ENCODE assay signal across 8 cellular contexts in the genomic region with DNA sequence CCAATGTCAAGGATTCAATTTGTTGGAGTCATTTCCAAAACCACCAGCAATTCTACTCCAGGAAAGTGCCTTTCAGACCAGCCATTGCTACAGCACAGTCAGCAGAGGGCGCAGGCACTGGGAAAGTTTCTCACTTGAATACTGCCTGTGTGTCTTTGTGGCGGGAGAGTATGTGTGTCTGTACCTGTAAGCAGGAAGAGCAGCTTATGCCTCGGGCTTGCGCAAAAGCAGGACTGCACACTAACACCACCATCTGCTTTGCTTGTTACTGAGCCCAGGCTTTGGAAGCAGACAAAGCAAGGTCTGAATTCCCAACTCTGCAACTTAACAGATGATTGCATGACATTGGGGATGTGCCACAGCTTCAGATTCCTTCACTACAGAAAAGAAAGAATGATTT. TPM values are rescaled to one million over a fixed set of nuclear protein-coding genes. Genes with fewer than 3 reads are reported as not detected.
DNase-seq lines count a peak whose midpoint lies in the region; ATAC-seq, FAIRE-seq and TF ChIP-seq lines count a peak whose summit lies in the region.

No MANE protein-coding gene starts in this region.

- BruUV-seq in MCF 10A (replicated peaks; lab: Mats Ljungman, UMichigan), result no TSS peak

- TF ChIP-seq CTCF in GM12865 (IDR thresholded peaks at IDR 0.05; ENCODE audit: insufficient read depth, low read depth, low read length, missing control alignments), result peak; percentile 90
- peak; percentile 95 for TF ChIP-seq CTCF in MCF 10A (IDR thresholded peaks at IDR 0.05; ENCODE audit: unreplicated experiment)

- H3K4me1 Mint-ChIP-seq in MCF 10A (ENCODE audit: insufficient read depth, unreplicated experiment), result peaks cover 32% of the 10 kb centered on the region

- peak; percentile 58 for ATAC-seq in HG02973 (IDR thresholded peaks at IDR 0.05; ENCODE audit: unreplicated experiment)

- H3K4me3 ChIP-seq in GM12865 (ENCODE audit: low read depth, low read length), result no peak overlapping the region

- H3K27ac Mint-ChIP-seq in MCF 10A (ENCODE audit: low read depth, unreplicated experiment), result no peak overlapping the region

- H3K36me3 Mint-ChIP-seq in MCF 10A (ENCODE audit: insufficient read depth, unreplicated experiment), result no peaks in the 10 kb centered on the region

- intact Hi-C loops in MCF 10A (cut with micrococcal nuclease), result loop anchor here (1.0 kb wide), 2 partner anchors 46 to 76 kb away; no protein-coding TSS in a partner anchor

- no peaks in the 10 kb centered on the region for H3K9me3 Mint-ChIP-seq in MCF 10A (ENCODE audit: unreplicated experiment)

- POLR2A ChIA-PET in MCF 10A (lab: Yijun Ruan, JAX), result interaction anchor here (0.5 to 4.9 kb wide), 15 partner anchors 12 to 682 kb away, joined by 3 to 68 read pairs (median 6); a partner anchor contains a TSS

- CTCF ChIA-PET in MCF 10A (lab: Yijun Ruan, JAX), result interaction anchor here (0.7 to 7.9 kb wide), 46 partner anchors 8 to 1220 kb away, joined by 3 to 244 read pairs (median 4); a partner anchor contains a TSS

- H3K27me3 Mint-ChIP-seq in MCF 10A (ENCODE audit: insufficient read depth, unreplicated experiment), result peaks cover 11% of the 10 kb centered on the region

- peak; percentile 91 for FAIRE-seq in TTC549 (lab: Jason Lieb, UNC)

- DNase-seq in GM12865 (ENCODE audit: low read depth), result peak; percentile 94
- peak; percentile 93 for DNase-seq in NCI-H2107 treated with DMSO at 0.1 percent for 48 hours (lab: John Stamatoyannopoulos, UW; ENCODE audit: unreplicated experiment)
- peak; percentile 95 for DNase-seq in MCF 10A (ENCODE audit: unreplicated experiment)
- DNase-seq in inferior parietal cortex (ENCODE audit: extremely low spot score), result peak; percentile 79
- peak; percentile 48 to 59 for DNase-seq in stimulated activated CD4-positive, alpha-beta T cell treated with anti-CD3 and anti-CD28 coated beads, Interleukin-15, amount 100 ng/mL, for 48 hours (ENCODE audit: low read depth in 2 of 2)
- DNase-seq in mesenteric fat pad (ENCODE audit: low spot score), result no peak

- no peak overlapping the region for H3K4me3 Mint-ChIP-seq in MCF 10A (ENCODE audit: unreplicated experiment)

RNA-seq across cellular contexts. Expression of a gene that starts 7.0 kb away (rescaled TPM):
- total RNA-seq in MCF 10A (2022) (0.79 and 0.81 TPM in 2 replicates), mesenteric fat pad (0.35 TPM)

RNA-seq across cellular contexts. Expression of a gene that starts 22.3 kb away (rescaled TPM):
- total RNA-seq in MCF 10A (2022) (not detected in 2 replicates), mesenteric fat pad (2.2 TPM)

RNA-seq across cellular contexts. Expression of a gene that starts 27.5 kb away (rescaled TPM):
- total RNA-seq in MCF 10A (2022), result 1.6 and 3.6 TPM in 2 replicates
- total RNA-seq in mesenteric fat pad, result 6.0 TPM
